In the genomic region with DNA sequence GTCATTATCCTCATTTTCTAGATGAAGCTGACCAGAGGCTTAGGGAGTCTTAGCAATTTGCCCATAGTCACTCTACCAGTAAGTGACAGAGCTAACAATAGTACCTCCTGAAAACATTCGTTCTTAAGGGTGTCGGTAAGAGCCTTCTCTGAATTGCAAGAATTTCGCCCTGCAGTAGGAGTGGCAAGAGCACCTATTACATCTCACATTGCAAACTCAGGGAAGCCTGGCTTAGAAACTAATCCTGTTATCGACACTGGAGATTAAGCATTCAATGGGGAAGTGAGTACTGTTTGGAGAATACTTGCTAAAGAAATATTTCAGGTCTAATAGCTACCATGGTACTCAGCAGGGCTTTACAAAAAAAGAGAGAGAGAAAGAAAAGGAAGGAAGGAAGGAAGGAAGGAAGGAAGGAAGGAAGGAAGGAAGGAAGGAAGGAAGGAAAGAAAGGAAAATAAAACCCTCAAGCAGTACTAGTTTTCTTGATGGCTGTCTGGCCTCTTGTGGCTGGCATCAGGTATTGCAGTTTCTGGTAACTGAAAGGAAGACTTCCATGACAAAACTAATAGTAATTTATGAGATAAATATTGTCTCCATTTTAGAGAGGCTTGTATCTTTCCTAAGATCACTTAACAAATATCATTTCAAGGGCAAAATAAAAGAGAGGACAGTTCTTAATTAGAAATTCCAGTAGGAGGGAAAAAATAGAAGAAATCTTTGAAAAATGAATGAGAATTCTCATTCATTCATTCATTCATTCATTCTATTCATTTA, we compare ENCODE assay signal across 9 cellular contexts. TPM values are rescaled to one million over a fixed set of nuclear protein-coding genes. Genes with fewer than 3 reads are reported as not detected.
DNase-seq lines count a peak whose midpoint lies in the region; ATAC-seq and TF ChIP-seq lines count a peak whose summit lies in the region.
"Had no signal": no experiment of that assay in that cellular context is flagged by ENCODE, and none has a peak within 500 bp of the region (broad histone marks: within the 10 kb centered on the region; RNA-seq: fewer than 3 reads in every experiment).

No MANE protein-coding gene starts in this region.

- H3K9me3 Mint-ChIP-seq in stimulated activated effector memory CD8-positive, alpha-beta T cell treated with anti-CD3 and anti-CD28 coated beads, Interleukin-12 subunit alpha, Interleukin-12 subunit beta, amount 100 ng/mL, for 72 hours, result no peaks in the 10 kb centered on the region

- H4K20me1 ChIP-seq in OCI-LY3 (ENCODE audit: insufficient read depth, low read length), result no peaks in the 10 kb centered on the region; the same call in 1 of the 2 replicates

- no peak overlapping the region for H2AFZ ChIP-seq in OCI-LY3 (ENCODE audit: low read depth, low read length)

- H3K27ac Mint-ChIP-seq in stimulated activated effector memory CD8-positive, alpha-beta T cell treated with anti-CD3 and anti-CD28 coated beads, Interleukin-12 subunit alpha, Interleukin-12 subunit beta, amount 100 ng/mL, for 72 hours, result no peak overlapping the region

- H3K4me1 ChIP-seq in OCI-LY3 (ENCODE audit: low read length) (peaks cover 8% of the 10 kb centered on the region), ectodermal cell (ENCODE audit: control insufficient read depth, insufficient read depth, low read length) (peaks cover 37% of the 10 kb centered on the region), mucosa of descending colon (ENCODE audit: low read depth) (peaks cover 8% of the 10 kb centered on the region)

- WGBS in ectodermal cell, 2 experiments, result 40 to 64% methylated on average over 4 of the region's 4 CpGs

- H3K36me3 Mint-ChIP-seq in stimulated activated effector memory CD8-positive, alpha-beta T cell treated with anti-CD3 and anti-CD28 coated beads, Interleukin-12 subunit alpha, Interleukin-12 subunit beta, amount 100 ng/mL, for 72 hours, result no peaks in the 10 kb centered on the region

- no peak overlapping the region for H3K9ac ChIP-seq in OCI-LY3 (ENCODE audit: low read length)

- peak; percentile 77 for TF ChIP-seq CTCF in OCI-LY3 (IDR thresholded peaks at IDR 0.05; ENCODE audit: low read depth, low read length)
- TF ChIP-seq CTCF in mucosa of descending colon (IDR thresholded peaks at IDR 0.05), result peak; percentile 51

- intact Hi-C loops in mucosa of descending colon (cut with DNase I, micrococcal nuclease), result loop anchor here (5.0 kb wide), 2 partner anchors 35 to 335 kb away; no protein-coding TSS in a partner anchor

- H3K4me3 ChIP-seq in OCI-LY3 (ENCODE audit: low read length) (no peak overlapping the region), ectodermal cell (ENCODE audit: insufficient read depth, low read depth, low read length) (no peak overlapping the region), mucosa of descending colon (no peak overlapping the region)
- H3K4me3 ChIP-seq: skin epidermis had no signal

- H3K4me3 Mint-ChIP-seq in stimulated activated effector memory CD8-positive, alpha-beta T cell treated with anti-CD3 and anti-CD28 coated beads, Interleukin-12 subunit alpha, Interleukin-12 subunit beta, amount 100 ng/mL, for 72 hours, result no peak overlapping the region

- H3K4me2 ChIP-seq in OCI-LY3 (ENCODE audit: low read length), result 0 out of 2 replicates have a peak overlapping the region, but pooled peaks have one; percentile 19

- no peak overlapping the region for H3K27ac ChIP-seq in OCI-LY3 (ENCODE audit: low read length)
- H3K27ac ChIP-seq in ectodermal cell (ENCODE audit: insufficient read depth, low read depth, low read length, poor library complexity, severe bottlenecking), result peak overlapping the region; percentile 62
- H3K27ac ChIP-seq: skin epidermis had no signal

- H3K27me3 ChIP-seq in OCI-LY3 (ENCODE audit: low read depth, low read length), result peaks cover 65% of the 10 kb centered on the region
- no peaks in the 10 kb centered on the region for H3K27me3 ChIP-seq in ectodermal cell (ENCODE audit: control insufficient read depth, insufficient read depth, low read length, poor library complexity, severe bottlenecking)

- DNase-seq in DMS79 (lab: John Stamatoyannopoulos, UW) (peak; percentile 26), mucosa of descending colon (no peak)
- no peak for DNase-seq in stimulated activated effector memory CD8-positive, alpha-beta T cell treated with anti-CD3 and anti-CD28 coated beads, Interleukin-12 subunit alpha, Interleukin-12 subunit beta, amount 100 ng/mL, for 72 hours (ENCODE audit: low spot score in 2 of 2)

- H3K36me3 ChIP-seq in OCI-LY3 (replicated peaks; ENCODE audit: low read depth, low read length) (no peaks in the 10 kb centered on the region), ectodermal cell (ENCODE audit: control insufficient read depth, insufficient read depth, low read length) (no peaks in the 10 kb centered on the region), mucosa of descending colon (ENCODE audit: low read depth) (no peaks in the 10 kb centered on the region)

- H3K9me3 ChIP-seq in OCI-LY3 (ENCODE audit: insufficient read depth, low read length) (no peaks in the 10 kb centered on the region), ectodermal cell (ENCODE audit: control insufficient read depth, low read length) (no peaks in the 10 kb centered on the region), mucosa of descending colon (no peaks in the 10 kb centered on the region)

- no peaks in the 10 kb centered on the region for H3K4me1 Mint-ChIP-seq in stimulated activated effector memory CD8-positive, alpha-beta T cell treated with anti-CD3 and anti-CD28 coated beads, Interleukin-12 subunit alpha, Interleukin-12 subunit beta, amount 100 ng/mL, for 72 hours

- ATAC-seq in HG02938 (IDR thresholded peaks at IDR 0.05; ENCODE audit: unreplicated experiment), result peak; percentile 54
- peak; percentile 54 for ATAC-seq in mucosa of descending colon
- ATAC-seq in GM18498 (IDR thresholded peaks at IDR 0.05; ENCODE audit: unreplicated experiment), result no peak
- no peak for ATAC-seq in stimulated activated effector memory CD8-positive, alpha-beta T cell treated with anti-CD3 and anti-CD28 coated beads, Interleukin-12 subunit alpha, Interleukin-12 subunit beta, amount 100 ng/mL, for 72 hours
- no peak for ATAC-seq in GM18861 (IDR thresholded peaks at IDR 0.05; ENCODE audit: unreplicated experiment)

- no peaks in the 10 kb centered on the region for H3K79me2 ChIP-seq in OCI-LY3 (ENCODE audit: low read length)

RNA-seq across cellular contexts. Expression of a gene that starts 10.4 kb away (rescaled TPM):
- 14.6 TPM for polyA plus RNA-seq in ectodermal cell (2013, experiment 1 of 4)
- polyA plus RNA-seq in ectodermal cell (2013, experiment 2 of 4), result 19.9 TPM
- 12.9 TPM for polyA plus RNA-seq in ectodermal cell (2013, experiment 3 of 4)
- 14.7 TPM for polyA plus RNA-seq in ectodermal cell (2013, experiment 4 of 4)
- 10 to 100 TPM; 29.1 to 31.2 (median 30.0) TPM for total RNA-seq in mucosa of descending colon

RNA-seq across cellular contexts. Expression of a gene that starts 15.3 kb away (rescaled TPM):
- polyA plus RNA-seq in ectodermal cell (2013, experiment 1 of 4), result not detected
- not detected for polyA plus RNA-seq in ectodermal cell (2013, experiment 2 of 4)
- not detected for polyA plus RNA-seq in ectodermal cell (2013, experiment 3 of 4)
- polyA plus RNA-seq in ectodermal cell (2013, experiment 4 of 4), result not detected
- total RNA-seq in mucosa of descending colon, result not detected

RNA-seq across cellular contexts. Expression of a gene that starts 20.0 kb away (rescaled TPM):
- polyA plus RNA-seq in ectodermal cell (2013, experiment 1 of 4), result not detected
- polyA plus RNA-seq in ectodermal cell (2013, experiment 2 of 4), result not detected
- not detected for polyA plus RNA-seq in ectodermal cell (2013, experiment 3 of 4)
- not detected for polyA plus RNA-seq in ectodermal cell (2013, experiment 4 of 4)
- 1 to 10 TPM in 2 of 3 donors, under 1 TPM in 1; 0.93 to 1.3 (median 1.0) TPM for total RNA-seq in mucosa of descending colon

Comparison
In these comparisons a context has a peak if more than half of its experiments do, and no peak if none do; other contexts are left out.
1. ATAC-seq: peak in HG02938 (single experiment) and mucosa of descending colon (single experiment); none in GM18498 (single experiment), stimulated activated effector memory CD8-positive, alpha-beta T cell treated with anti-CD3 and anti-CD28 coated beads, Interleukin-12 subunit alpha, Interleukin-12 subunit beta, amount 100 ng/mL, for 72 hours (single experiment) and GM18861 (single experiment).